8 cellular contexts compared by ENCODE assay signal in genomic region chr19:21474671-21475181, GRCh38. TPM values are rescaled to one million over a fixed set of nuclear protein-coding genes. Genes with fewer than 3 reads are reported as not detected.
A peak's percentile ranks its signal among the peaks of the same experiment; 100 is the strongest.
DNase-seq lines count a peak whose midpoint lies in the region; ATAC-seq lines count a peak whose summit lies in the region.

No MANE protein-coding gene starts in this region.

- H3K36me3 ChIP-seq in BLaER1, result no peaks in the 10 kb centered on the region
- no peaks in the 10 kb centered on the region for H3K36me3 ChIP-seq in mesendoderm (ENCODE audit: control insufficient read depth, insufficient read depth, low read length)

- H3K27me3 ChIP-seq in BLaER1, result no peaks in the 10 kb centered on the region
- no peaks in the 10 kb centered on the region for H3K27me3 ChIP-seq in mesendoderm (ENCODE audit: insufficient read depth, low read length, poor library complexity)

- H4K5ac ChIP-seq in mesendoderm (ENCODE audit: low read length), result no peak overlapping the region

- peak overlapping the region; percentile 70 for H3K56ac ChIP-seq in mesendoderm (ENCODE audit: low read length)

- peak; percentile 80 for ATAC-seq in HG03558 (IDR thresholded peaks at IDR 0.05; ENCODE audit: extremely low read depth, unreplicated experiment)

- H3K4me3 ChIP-seq in BLaER1 (peak overlapping the region; percentile 71), mesendoderm (ENCODE audit: low read length) (no peak overlapping the region)

- peak overlapping the region; percentile 7 for H4K8ac ChIP-seq in mesendoderm (ENCODE audit: low read depth, low read length)

- H3K27ac ChIP-seq in BLaER1, result peak overlapping the region; percentile 91
- H3K27ac ChIP-seq in mesendoderm (ENCODE audit: low read depth, low read length), result peak overlapping the region; percentile 5

- H3K79me1 ChIP-seq in mesendoderm (ENCODE audit: low read length), result no peaks in the 10 kb centered on the region

- H2AK5ac ChIP-seq in mesendoderm (ENCODE audit: low read length), result no peak overlapping the region

- peaks cover 43% of the 10 kb centered on the region for H3K9me3 ChIP-seq in BLaER1

- H3K4ac ChIP-seq in mesendoderm (ENCODE audit: low read depth, low read length), result no peak overlapping the region

- no peaks in the 10 kb centered on the region for H4K20me1 ChIP-seq in BLaER1

- H3K4me2 ChIP-seq in BLaER1, result peak overlapping the region; percentile 71
- no peak overlapping the region for H3K4me2 ChIP-seq in mesendoderm (ENCODE audit: low read length)

- H3K23ac ChIP-seq in mesendoderm (ENCODE audit: low read length), result no peak overlapping the region

- WGBS in mesendoderm (ENCODE audit: extremely low coverage, insufficient coverage, low lambda C conversion rate), result no CpG with 5 or more reads among the region's 37 CpGs

- H2BK15ac ChIP-seq in mesendoderm (replicated peaks; ENCODE audit: low read depth), result no peak overlapping the region

- H3K9ac ChIP-seq in BLaER1 (peak overlapping the region; percentile 88), mesendoderm (ENCODE audit: low read length) (peak overlapping the region; percentile 64)

- H3K4me1 ChIP-seq in BLaER1 (0 out of 2 replicates have a peak, but pooled peaks cover 4% of the 10 kb centered on the region), mesendoderm (ENCODE audit: control insufficient read depth, low read depth, low read length) (no peaks in the 10 kb centered on the region)

- no peak overlapping the region for H3K18ac ChIP-seq in mesendoderm (ENCODE audit: low read length)

- H3K79me2 ChIP-seq in mesendoderm (ENCODE audit: control insufficient read depth, insufficient read depth, low read length), result no peaks in the 10 kb centered on the region

- no peak overlapping the region for H2BK120ac ChIP-seq in mesendoderm (ENCODE audit: low read depth, low read length)

- DNase-seq in activated CD8-positive, alpha-beta memory T cell treated with anti-CD3 and anti-CD28 coated beads for 1 hour (ENCODE audit: extremely low read depth in 1 of 2, low read depth in 1 of 2), result peak; percentile 22 to 57
- DNase-seq in effector CD8-positive, alpha-beta T cell (lab: John Stamatoyannopoulos, UW), result peak; percentile 60
- DNase-seq in mesendoderm (peak; percentile 84), SW 1271 (lab: John Stamatoyannopoulos, UW) (no peak), NCI-H1092 treated with DMSO at 0.1 percent for 48 hours (lab: John Stamatoyannopoulos, UW) (no peak)
- DNase-seq in stimulated activated CD4-positive, alpha-beta T cell treated with anti-CD3 and anti-CD28 coated beads, TNF-alpha, amount 100 ng/mL, for 1 hour (ENCODE audit: low read depth in 3 of 3, low spot score in 1 of 3), result peak in 2 of 3 donors; percentile 33 to 72

- no peak overlapping the region for H2BK5ac ChIP-seq in mesendoderm (ENCODE audit: low read length)

RNA-seq across cellular contexts. Expression of gene ZNF429, which starts 30.7 kb away (rescaled TPM):
- 11.1 TPM for polyA plus RNA-seq in mesendoderm (2013, experiment 1 of 2)
- polyA plus RNA-seq in mesendoderm (2013, experiment 2 of 2), result 11.1 TPM

Comparison
In these comparisons a context has a peak if more than half of its experiments do, and no peak if none do; other contexts are left out.
1. DNase-seq: peak in activated CD8-positive, alpha-beta memory T cell treated with anti-CD3 and anti-CD28 coated beads for 1 hour (2 of 2), effector CD8-positive, alpha-beta T cell (single experiment), mesendoderm (single experiment) and stimulated activated CD4-positive, alpha-beta T cell treated with anti-CD3 and anti-CD28 coated beads, TNF-alpha, amount 100 ng/mL, for 1 hour (2 of 3); none in SW 1271 (0 of 2) and NCI-H1092 treated with DMSO at 0.1 percent for 48 hours (single experiment).